9 cellular contexts compared by ENCODE assay signal in genomic region chr7:12569673-12570072, GRCh38. TPM values are rescaled to one million over a fixed set of nuclear protein-coding genes. Genes with fewer than 3 reads are reported as not detected.
DNase-seq lines count a peak whose midpoint lies in the region; ATAC-seq and TF ChIP-seq lines count a peak whose summit lies in the region.
"Had no signal": no experiment of that assay in that cellular context is flagged by ENCODE, and none has a peak within 500 bp of the region (broad histone marks: within the 10 kb centered on the region; RNA-seq: fewer than 3 reads in every experiment).

No MANE protein-coding gene starts in this region.

- no peak for ATAC-seq in activated naive CD8-positive, alpha-beta T cell treated with anti-CD3 and anti-CD28 coated beads, Interleukin-2, amount 10 ng/mL, durations not matched to agents 7 days and 5 days (ENCODE audit: low read depth)
- ATAC-seq in HG03439 (IDR thresholded peaks at IDR 0.05; ENCODE audit: unreplicated experiment) = peak; percentile 42
- ATAC-seq in central memory CD8-positive, alpha-beta T cell (replicated peaks; ENCODE audit: extremely low read depth, poor library complexity, severe bottlenecking) = no peak

- no peak for TF ChIP-seq CTCF in suprapubic skin (IDR thresholded peaks at IDR 0.05)
- TF ChIP-seq CTCF in left ventricle myocardium inferior (IDR thresholded peaks at IDR 0.05; ENCODE audit: borderline replicate concordance) = no peak

- H3K27ac Mint-ChIP-seq in activated naive CD8-positive, alpha-beta T cell treated with anti-CD3 and anti-CD28 coated beads, Interleukin-2, amount 10 ng/mL, durations not matched to agents 7 days and 5 days = no peak overlapping the region
- H3K27ac Mint-ChIP-seq in activated naive CD8-positive, alpha-beta T cell treated with anti-CD3 and anti-CD28 coated beads for 36 hours = no peak overlapping the region
- H3K27ac Mint-ChIP-seq in central memory CD8-positive, alpha-beta T cell (ENCODE audit: low read depth) = no peak overlapping the region

- TF ChIP-seq POLR2A in suprapubic skin (IDR thresholded peaks at IDR 0.05) = no peak

- peaks cover 15% of the 10 kb centered on the region for H3K4me1 ChIP-seq in suprapubic skin
- H3K4me1 ChIP-seq in left ventricle myocardium inferior = peaks cover 12% of the 10 kb centered on the region

- DNase-seq in activated naive CD8-positive, alpha-beta T cell treated with anti-CD3 and anti-CD28 coated beads, Interleukin-2, amount 10 ng/mL, durations not matched to agents 7 days and 5 days = no peak
- no peak for DNase-seq in activated naive CD8-positive, alpha-beta T cell treated with anti-CD3 and anti-CD28 coated beads for 36 hours
- no peak for DNase-seq in central memory CD8-positive, alpha-beta T cell (ENCODE audit: low spot score in 2 of 2)
- DNase-seq in suprapubic skin (ENCODE audit: low spot score in 2 of 2) = no peak
- DNase-seq in MV-4-11 (lab: John Stamatoyannopoulos, UW) = no peak
- DNase-seq in NOMO-1 treated with dmso at 0.1 percent for 144 hours (lab: John Stamatoyannopoulos, UW; ENCODE audit: unreplicated experiment) = no peak
- no peak for DNase-seq in left ventricle myocardium inferior

- H3K36me3 Mint-ChIP-seq in activated naive CD8-positive, alpha-beta T cell treated with anti-CD3 and anti-CD28 coated beads, Interleukin-2, amount 10 ng/mL, durations not matched to agents 7 days and 5 days = no peaks in the 10 kb centered on the region
- no peaks in the 10 kb centered on the region for H3K36me3 Mint-ChIP-seq in activated naive CD8-positive, alpha-beta T cell treated with anti-CD3 and anti-CD28 coated beads for 36 hours
- no peaks in the 10 kb centered on the region for H3K36me3 Mint-ChIP-seq in central memory CD8-positive, alpha-beta T cell (ENCODE audit: insufficient read depth)

- POLR2A ChIA-PET in activated naive CD8-positive, alpha-beta T cell treated with anti-CD3 and anti-CD28 coated beads, Interleukin-2, amount 10 ng/mL, durations not matched to agents 7 days and 5 days (lab: Charles Lee) = no interaction called here

- H3K36me3 ChIP-seq in suprapubic skin (no peaks in the 10 kb centered on the region), left ventricle myocardium inferior (no peaks in the 10 kb centered on the region)
- H3K36me3 ChIP-seq: MG63 had no signal

- peaks cover 51% of the 10 kb centered on the region for H3K27me3 Mint-ChIP-seq in activated naive CD8-positive, alpha-beta T cell treated with anti-CD3 and anti-CD28 coated beads, Interleukin-2, amount 10 ng/mL, durations not matched to agents 7 days and 5 days
- peaks cover 72% of the 10 kb centered on the region for H3K27me3 Mint-ChIP-seq in activated naive CD8-positive, alpha-beta T cell treated with anti-CD3 and anti-CD28 coated beads for 36 hours
- H3K27me3 Mint-ChIP-seq in central memory CD8-positive, alpha-beta T cell = peaks cover 76% of the 10 kb centered on the region

- no peak for TF ChIP-seq EP300 in suprapubic skin (IDR thresholded peaks at IDR 0.05)

- WGBS in suprapubic skin = 21% methylated on average over 5 of the region's 5 CpGs

- H3K27ac ChIP-seq in suprapubic skin (no peak overlapping the region), left ventricle myocardium inferior (replicated peaks) (no peak overlapping the region)

- intact Hi-C loops in left ventricle myocardium inferior (cut with micrococcal nuclease) = no loop called here

- H3K4me3 Mint-ChIP-seq in activated naive CD8-positive, alpha-beta T cell treated with anti-CD3 and anti-CD28 coated beads, Interleukin-2, amount 10 ng/mL, durations not matched to agents 7 days and 5 days = peak overlapping the region; percentile 86
- no peak overlapping the region for H3K4me3 Mint-ChIP-seq in activated naive CD8-positive, alpha-beta T cell treated with anti-CD3 and anti-CD28 coated beads for 36 hours
- H3K4me3 Mint-ChIP-seq in central memory CD8-positive, alpha-beta T cell = peak overlapping the region; percentile 68

- no peaks in the 10 kb centered on the region for H3K9me3 ChIP-seq in suprapubic skin
- H3K9me3 ChIP-seq in left ventricle myocardium inferior (replicated peaks) = no peaks in the 10 kb centered on the region
- H3K9me3 ChIP-seq: MG63 had no signal

- H3K27me3 ChIP-seq in suprapubic skin (peaks cover 20% of the 10 kb centered on the region), left ventricle myocardium inferior (ENCODE audit: low read depth) (peaks cover 53% of the 10 kb centered on the region)

- H3K9me3 Mint-ChIP-seq in activated naive CD8-positive, alpha-beta T cell treated with anti-CD3 and anti-CD28 coated beads, Interleukin-2, amount 10 ng/mL, durations not matched to agents 7 days and 5 days = no peaks in the 10 kb centered on the region
- no peaks in the 10 kb centered on the region for H3K9me3 Mint-ChIP-seq in activated naive CD8-positive, alpha-beta T cell treated with anti-CD3 and anti-CD28 coated beads for 36 hours
- H3K9me3 Mint-ChIP-seq in central memory CD8-positive, alpha-beta T cell = no peaks in the 10 kb centered on the region

- peaks cover 22% of the 10 kb centered on the region for H3K4me1 Mint-ChIP-seq in activated naive CD8-positive, alpha-beta T cell treated with anti-CD3 and anti-CD28 coated beads, Interleukin-2, amount 10 ng/mL, durations not matched to agents 7 days and 5 days
- peaks cover 19% of the 10 kb centered on the region for H3K4me1 Mint-ChIP-seq in activated naive CD8-positive, alpha-beta T cell treated with anti-CD3 and anti-CD28 coated beads for 36 hours
- peaks cover 14% of the 10 kb centered on the region for H3K4me1 Mint-ChIP-seq in central memory CD8-positive, alpha-beta T cell

- H3K4me3 ChIP-seq in suprapubic skin (peak overlapping the region; percentile 54), left ventricle myocardium inferior (no peak overlapping the region)

RNA-seq across cellular contexts. Expression of gene SCIN, which starts 0.8 kb away (rescaled TPM):
- total RNA-seq in activated naive CD8-positive, alpha-beta T cell treated with anti-CD3 and anti-CD28 coated beads, Interleukin-2, amount 10 ng/mL, durations not matched to agents 7 days and 5 days = under 1 TPM; 0.69 to 0.77 TPM
- under 1 TPM; 0.20 to 0.47 TPM for total RNA-seq in activated naive CD8-positive, alpha-beta T cell treated with anti-CD3 and anti-CD28 coated beads for 36 hours
- 1 to 10 TPM; 3.1 to 4.9 (median 3.8) TPM for total RNA-seq in suprapubic skin
- not detected for total RNA-seq in left ventricle myocardium inferior
